ENCODE assay signal across 9 cellular contexts in the genomic region with DNA sequence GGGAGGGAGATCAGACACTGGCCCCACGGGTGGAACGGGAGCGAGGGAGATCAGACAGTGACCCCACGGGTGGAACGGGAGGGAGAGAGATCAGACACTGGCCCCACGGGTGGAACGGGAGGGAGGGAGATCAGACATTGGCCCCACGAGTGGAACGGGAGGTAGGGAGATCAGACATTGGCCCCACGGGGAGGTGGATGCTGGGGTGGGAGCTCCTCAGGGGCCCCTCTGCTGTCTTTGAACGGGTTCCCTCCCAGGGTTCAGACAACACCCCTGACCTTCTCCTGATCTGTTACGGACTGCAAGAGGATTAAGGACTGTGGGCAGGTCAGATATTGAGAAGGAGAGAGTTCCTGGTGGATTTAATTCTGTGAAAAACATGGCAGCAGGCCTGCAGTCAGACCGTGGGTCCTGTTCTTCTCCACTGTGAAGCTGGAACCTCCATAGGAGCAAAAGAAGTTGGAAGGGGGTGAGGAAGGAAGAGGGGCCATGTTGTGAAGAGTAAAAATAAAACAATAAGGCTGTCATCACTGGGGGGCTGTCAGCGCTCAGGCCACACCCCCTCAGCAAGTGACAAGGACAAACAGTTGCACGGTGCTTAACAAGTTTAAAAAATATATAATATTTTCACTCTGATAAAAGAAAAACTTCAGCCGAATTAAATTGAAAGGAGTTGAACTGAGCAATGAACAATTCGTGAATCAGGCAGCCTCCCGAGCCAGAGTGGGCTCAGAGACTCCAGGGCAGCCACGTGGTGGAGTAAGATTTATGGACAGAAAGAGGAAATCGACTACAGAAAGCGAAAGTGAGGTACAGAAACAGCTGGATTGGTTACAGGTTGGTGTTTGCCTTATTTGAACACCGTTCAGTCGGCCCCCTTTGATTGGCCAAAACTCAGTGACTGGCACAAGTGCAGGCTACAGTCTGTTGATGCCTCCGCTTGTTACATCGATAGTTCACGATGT.
DNase-seq lines count a peak whose midpoint lies in the region; ATAC-seq and TF ChIP-seq lines count a peak whose summit lies in the region.
"Had no signal": no experiment of that assay in that cellular context is flagged by ENCODE, and none has a peak within 500 bp of the region (broad histone marks: within the 10 kb centered on the region; RNA-seq: fewer than 3 reads in every experiment).

No MANE protein-coding gene starts in this region.

- peak overlapping the region; percentile 59 to 88 (median 68) for H3K4me3 Mint-ChIP-seq in IgD-negative memory B cell
- H3K4me3 Mint-ChIP-seq in activated CD4-positive, alpha-beta memory T cell treated with anti-CD3 and anti-CD28 coated beads, Interleukin-2, amount 10 ng/mL, durations not matched to agents 7 days and 5 days = peak overlapping the region; percentile 26
- no peak overlapping the region for H3K4me3 Mint-ChIP-seq in GM23338

- no peaks in the 10 kb centered on the region for H3F3A ChIP-seq in GM23338 (replicated peaks; ENCODE audit: low read depth)

- H3K27ac ChIP-seq in gastroesophageal sphincter (peak overlapping the region in 3 of 4 donors; percentile 22 to 44 (median 33)), GM23338 (ENCODE audit: low read depth) (no peak overlapping the region)
- H3K27ac ChIP-seq: HL-60 had no signal

- H3K27ac Mint-ChIP-seq in IgD-negative memory B cell = peak overlapping the region; percentile 4 to 65 (median 47)
- H3K27ac Mint-ChIP-seq in activated CD4-positive, alpha-beta memory T cell treated with anti-CD3 and anti-CD28 coated beads, Interleukin-2, amount 10 ng/mL, durations not matched to agents 7 days and 5 days = peak overlapping the region; percentile 52
- H3K27ac Mint-ChIP-seq in GM23338 = no peak overlapping the region; the same call in 1 of the 2 replicates

- TF ChIP-seq CTCF in gastroesophageal sphincter (IDR thresholded peaks at IDR 0.05) (no peak), GM23338 (conservative IDR thresholded peaks at IDR 0.05; ENCODE audit: low read depth in 2 of 2) (no peak)

- DNase-seq in activated CD4-positive, alpha-beta memory T cell treated with anti-CD3 and anti-CD28 coated beads, Interleukin-2, amount 10 ng/mL, durations not matched to agents 7 days and 5 days = peak; percentile 72
- peak; percentile 33 to 58 (median 46) for DNase-seq in stimulated activated CD4-positive, alpha-beta T cell treated with anti-CD3 and anti-CD28 coated beads, TNF-alpha, amount 100 ng/mL, for 48 hours (ENCODE audit: low read depth in 3 of 3)
- DNase-seq in cerebellum (ENCODE audit: low spot score) (no peak), middle frontal gyrus (ENCODE audit: extremely low spot score, low spot score) (no peak), GM23338 (ENCODE audit: low spot score) (no peak), NCI-H2029 (lab: John Stamatoyannopoulos, UW) (no peak)

- peak overlapping the region in 1 of 2 donors; percentile 6 for H3K4me3 ChIP-seq in gastroesophageal sphincter
- H3K4me3 ChIP-seq in GM23338 = no peak overlapping the region

- H3K4me2 ChIP-seq in GM23338 = no peak overlapping the region

- POLR2A ChIA-PET in activated CD4-positive, alpha-beta memory T cell treated with anti-CD3 and anti-CD28 coated beads, Interleukin-2, amount 10 ng/mL, durations not matched to agents 7 days and 5 days (lab: Charles Lee) = interaction anchor here (0.7 to 2.2 kb wide), 5 partner anchors 55 to 348 kb away, joined by 3 to 8 read pairs (median 6); a partner anchor contains a TSS

- no peak for TF ChIP-seq EP300 in gastroesophageal sphincter (IDR thresholded peaks at IDR 0.05)

- no peaks in the 10 kb centered on the region for H3K36me3 Mint-ChIP-seq in IgD-negative memory B cell
- peaks cover 2% of the 10 kb centered on the region for H3K36me3 Mint-ChIP-seq in activated CD4-positive, alpha-beta memory T cell treated with anti-CD3 and anti-CD28 coated beads, Interleukin-2, amount 10 ng/mL, durations not matched to agents 7 days and 5 days (ENCODE audit: low read depth)
- no peaks in the 10 kb centered on the region; the same call in 2 of the 3 replicates for H3K36me3 Mint-ChIP-seq in GM23338 (ENCODE audit: low read depth)

- peaks cover 0 to 4% (median 1%) of the 10 kb centered on the region in 3 donors for H3K9me3 Mint-ChIP-seq in IgD-negative memory B cell
- no peaks in the 10 kb centered on the region for H3K9me3 Mint-ChIP-seq in activated CD4-positive, alpha-beta memory T cell treated with anti-CD3 and anti-CD28 coated beads, Interleukin-2, amount 10 ng/mL, durations not matched to agents 7 days and 5 days
- peaks cover 4% of the 10 kb centered on the region; the same call in 1 of the 3 replicates for H3K9me3 Mint-ChIP-seq in GM23338

- H3K79me2 ChIP-seq in GM23338 (replicated peaks; ENCODE audit: insufficient read depth) = no peaks in the 10 kb centered on the region

- H3K36me3 ChIP-seq in gastroesophageal sphincter = no peaks in the 10 kb centered on the region
- H3K36me3 ChIP-seq in GM23338 (ENCODE audit: insufficient read depth) = no peaks in the 10 kb centered on the region

- ATAC-seq in gastroesophageal sphincter (no peak), GM23338 (no peak)

- no peaks in the 10 kb centered on the region for H4K20me1 ChIP-seq in GM23338 (replicated peaks; ENCODE audit: insufficient read depth)

- no peak overlapping the region for H2AFZ ChIP-seq in GM23338

- H3K9me2 ChIP-seq in GM23338 (ENCODE audit: insufficient read depth) = no peaks in the 10 kb centered on the region

- H3K27me3 Mint-ChIP-seq in IgD-negative memory B cell (peaks cover 2% of the 10 kb centered on the region), GM23338 (ENCODE audit: insufficient read depth, low read depth, poor library complexity) (peaks cover 15% of the 10 kb centered on the region)
- peaks cover 5% of the 10 kb centered on the region for H3K27me3 Mint-ChIP-seq in activated CD4-positive, alpha-beta memory T cell treated with anti-CD3 and anti-CD28 coated beads, Interleukin-2, amount 10 ng/mL, durations not matched to agents 7 days and 5 days

- H3K4me1 ChIP-seq in gastroesophageal sphincter (peaks cover 0 to 28% (median 2%) of the 10 kb centered on the region in 3 donors), GM23338 (ENCODE audit: insufficient read depth) (no peaks in the 10 kb centered on the region)

- TF ChIP-seq POLR2A in gastroesophageal sphincter (IDR thresholded peaks at IDR 0.05) = no peak

- H3K4me1 Mint-ChIP-seq in IgD-negative memory B cell (peaks cover 9 to 19% (median 15%) of the 10 kb centered on the region in 3 donors), GM23338 (peaks cover 4% of the 10 kb centered on the region; the same call in 1 of the 3 replicates)
- H3K4me1 Mint-ChIP-seq in activated CD4-positive, alpha-beta memory T cell treated with anti-CD3 and anti-CD28 coated beads, Interleukin-2, amount 10 ng/mL, durations not matched to agents 7 days and 5 days = peaks cover 24% of the 10 kb centered on the region

- H3K27me3 ChIP-seq in gastroesophageal sphincter = no peaks in the 10 kb centered on the region
- no peaks in the 10 kb centered on the region for H3K27me3 ChIP-seq in GM23338 (ENCODE audit: insufficient read depth)

- H3K9me3 ChIP-seq in gastroesophageal sphincter = no peaks in the 10 kb centered on the region

- WGBS in gastroesophageal sphincter (ENCODE audit: low coverage in 1 of 2), 2 donors = 65 to 76% methylated on average over 19 to 24 of the region's 26 CpGs

- CTCF ChIA-PET in activated CD4-positive, alpha-beta memory T cell treated with anti-CD3 and anti-CD28 coated beads, Interleukin-2, amount 10 ng/mL, durations not matched to agents 7 days and 5 days (lab: Charles Lee) = interaction anchor here (0.5 to 1.6 kb wide), 5 partner anchors 40 to 404 kb away, joined by 3 to 7 read pairs (median 3); no protein-coding TSS in a partner anchor

TF ChIP-seq in GM23338, 12 proteins besides CTCF, POLR2A, EP300 and RAD21 (continues in another document):
- no peak for TF ChIP-seq CREB1 (CRISPR knock-in tag; IDR thresholded peaks at IDR 0.05; ENCODE audit: low read depth)
- no peak for TF ChIP-seq JUNB (IDR thresholded peaks at IDR 0.05; ENCODE audit: unreplicated experiment)
- no peak for TF ChIP-seq EZH2 (IDR thresholded peaks at IDR 0.05; ENCODE audit: low read depth, unreplicated experiment)

Comparison
In these comparisons a context has a peak if more than half of its experiments do, and no peak if none do; other contexts are left out.
1. DNase-seq: peak in activated CD4-positive, alpha-beta memory T cell treated with anti-CD3 and anti-CD28 coated beads, Interleukin-2, amount 10 ng/mL, durations not matched to agents 7 days and 5 days (single experiment) and stimulated activated CD4-positive, alpha-beta T cell treated with anti-CD3 and anti-CD28 coated beads, TNF-alpha, amount 100 ng/mL, for 48 hours (3 of 3); none in cerebellum (single experiment), middle frontal gyrus (single experiment), GM23338 (single experiment) and NCI-H2029 (single experiment).